ENCODE assay signal across 2 cellular contexts in genomic region chr17:68327823-68328557, GRCh38.
A peak's percentile ranks its signal among the peaks of the same experiment; 100 is the strongest.
TF ChIP-seq lines count a peak whose summit lies in the region.

No MANE protein-coding gene starts in this region.

TF ChIP-seq in HCT116, 20 proteins besides CTCF, POLR2A, EP300 and RAD21:
- no peak for TF ChIP-seq SRF (IDR thresholded peaks at IDR 0.05; ENCODE audit: low read depth)
- TF ChIP-seq YY1 (IDR thresholded peaks at IDR 0.05; ENCODE audit: extremely low read depth, insufficient replicate concordance, low read depth, low read length), result no peak
- no peak for TF ChIP-seq ZFX (IDR thresholded peaks at IDR 0.05)
- no peak for TF ChIP-seq REST (IDR thresholded peaks at IDR 0.05; ENCODE audit: low read depth)
- TF ChIP-seq JUND (IDR thresholded peaks at IDR 0.05), result no peak
- TF ChIP-seq CEBPB (IDR thresholded peaks at IDR 0.05; ENCODE audit: low read depth), result no peak
- TF ChIP-seq EZH2phosphoT487 (IDR thresholded peaks at IDR 0.05; ENCODE audit: borderline replicate concordance), result no peak
- no peak for TF ChIP-seq POLR2AphosphoS5 (IDR thresholded peaks at IDR 0.05; ENCODE audit: low read depth, low read length)

TF ChIP-seq in GM12878, 131 proteins besides CTCF, POLR2A, EP300 and RAD21:
- TF ChIP-seq MEF2A (IDR thresholded peaks at IDR 0.05; ENCODE audit: insufficient read depth, low read depth, low read length) (no peak), ASH2L (IDR thresholded peaks at IDR 0.05; ENCODE audit: borderline replicate concordance, low read depth) (no peak), MYB (IDR thresholded peaks at IDR 0.05; ENCODE audit: borderline replicate concordance, low read depth, low read length) (no peak), CHD4 (IDR thresholded peaks at IDR 0.05) (no peak), BCL11A (IDR thresholded peaks at IDR 0.05; ENCODE audit: low read depth, low read length) (no peak), CHD2 (IDR thresholded peaks at IDR 0.05; ENCODE audit: borderline replicate concordance, low read depth, low read length) (no peak), SMC3 (IDR thresholded peaks at IDR 0.05; ENCODE audit: borderline replicate concordance, low read length) (peak; percentile 17; the same call in 1 of the 2 replicates), TAF1 (IDR thresholded peaks at IDR 0.05; ENCODE audit: borderline replicate concordance, low read depth, low read length) (no peak)
- TF ChIP-seq, protein P1, sequence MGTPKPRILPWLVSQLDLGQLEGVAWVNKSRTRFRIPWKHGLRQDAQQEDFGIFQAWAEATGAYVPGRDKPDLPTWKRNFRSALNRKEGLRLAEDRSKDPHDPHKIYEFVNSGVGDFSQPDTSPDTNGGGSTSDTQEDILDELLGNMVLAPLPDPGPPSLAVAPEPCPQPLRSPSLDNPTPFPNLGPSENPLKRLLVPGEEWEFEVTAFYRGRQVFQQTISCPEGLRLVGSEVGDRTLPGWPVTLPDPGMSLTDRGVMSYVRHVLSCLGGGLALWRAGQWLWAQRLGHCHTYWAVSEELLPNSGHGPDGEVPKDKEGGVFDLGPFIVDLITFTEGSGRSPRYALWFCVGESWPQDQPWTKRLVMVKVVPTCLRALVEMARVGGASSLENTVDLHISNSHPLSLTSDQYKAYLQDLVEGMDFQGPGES (IDR thresholded peaks at IDR 0.05), result no peak
